1 cellular context compared by ENCODE assay signal in genomic region chr18:11981633-11982366, GRCh38.
TF ChIP-seq lines count a peak whose summit lies in the region.

No MANE protein-coding gene starts in this region.

TF ChIP-seq in HepG2, 621 proteins besides CTCF, POLR2A, EP300 and RAD21 (continued from another document and continues in another):
- no peak for TF ChIP-seq KIAA2018 (CRISPR knock-in tag; IDR thresholded peaks at IDR 0.05; ENCODE audit: borderline replicate concordance)
- TF ChIP-seq HIVEP1 (CRISPR knock-in tag; IDR thresholded peaks at IDR 0.05): 0 out of 2 replicates have a peak, but pooled peaks have one; percentile 26
- no peak for TF ChIP-seq TBP (CRISPR knock-in tag; IDR thresholded peaks at IDR 0.05)
- no peak for TF ChIP-seq HOXA9 (CRISPR knock-in tag; IDR thresholded peaks at IDR 0.05; ENCODE audit: borderline replicate concordance)
- TF ChIP-seq BRF2 (CRISPR knock-in tag; IDR thresholded peaks at IDR 0.05): peak; percentile 32; the same call in 1 of the 2 replicates
- TF ChIP-seq ARNT (IDR thresholded peaks at IDR 0.05): no peak
- no peak; the same call in 1 of the 2 replicates for TF ChIP-seq ZSCAN20 (CRISPR knock-in tag; IDR thresholded peaks at IDR 0.05; ENCODE audit: borderline replicate concordance)
- peak; percentile 33; the same call in 1 of the 2 replicates for TF ChIP-seq ZNF160 (CRISPR knock-in tag; IDR thresholded peaks at IDR 0.05)
- TF ChIP-seq RXRA (CRISPR knock-in tag; IDR thresholded peaks at IDR 0.05): 0 out of 2 replicates have a peak, but pooled peaks have one; percentile 28
- no peak for TF ChIP-seq ZNF224 (CRISPR knock-in tag; IDR thresholded peaks at IDR 0.05)
- no peak for TF ChIP-seq PBX2 (CRISPR knock-in tag; IDR thresholded peaks at IDR 0.05)
- TF ChIP-seq ZNF362 (CRISPR knock-in tag; IDR thresholded peaks at IDR 0.05; ENCODE audit: borderline replicate concordance): no peak
- TF ChIP-seq MBD4 (IDR thresholded peaks at IDR 0.05; ENCODE audit: borderline replicate concordance, low read length): no peak
- no peak for TF ChIP-seq ZBTB26 (CRISPR knock-in tag; IDR thresholded peaks at IDR 0.05; ENCODE audit: borderline replicate concordance)
- TF ChIP-seq PATZ1 (CRISPR knock-in tag; IDR thresholded peaks at IDR 0.05): peak; percentile 31; the same call in 1 of the 2 replicates
- TF ChIP-seq NFAT5 (CRISPR knock-in tag; IDR thresholded peaks at IDR 0.05): no peak
- TF ChIP-seq AHDC1 (CRISPR knock-in tag; IDR thresholded peaks at IDR 0.05; ENCODE audit: borderline replicate concordance): no peak; the same call in 1 of the 2 replicates
- TF ChIP-seq ZNF766 (CRISPR knock-in tag; IDR thresholded peaks at IDR 0.05; ENCODE audit: borderline replicate concordance): 0 out of 2 replicates have a peak, but pooled peaks have one; percentile 60
- no peak for TF ChIP-seq ZNF879 (CRISPR knock-in tag; IDR thresholded peaks at IDR 0.05)
- no peak for TF ChIP-seq ZNF792 (CRISPR knock-in tag; IDR thresholded peaks at IDR 0.05)
